ENCODE assay signal across 21 cellular contexts in the genomic region with DNA sequence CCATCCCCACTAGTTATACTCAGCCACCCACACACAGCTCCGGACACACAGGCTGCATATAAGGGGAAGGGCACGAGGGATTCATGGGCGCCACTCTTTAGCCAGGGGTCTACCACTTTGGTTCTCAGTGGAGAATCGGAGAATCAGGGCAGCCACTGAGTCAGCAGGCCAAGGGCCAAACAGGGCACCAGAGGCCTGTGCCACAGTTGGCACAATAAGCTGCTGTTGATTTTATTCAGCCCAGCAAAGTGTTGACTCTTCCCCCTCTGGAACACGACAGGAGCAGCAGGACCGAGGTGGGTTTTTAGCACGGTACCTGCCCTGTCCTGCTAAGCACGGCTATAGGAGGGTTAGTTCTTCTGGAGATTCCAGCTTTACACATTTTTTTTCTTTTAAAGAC. TPM values are rescaled to one million over a fixed set of nuclear protein-coding genes. Genes with fewer than 3 reads are reported as not detected.
DNase-seq lines count a peak whose midpoint lies in the region; ATAC-seq, FAIRE-seq and TF ChIP-seq lines count a peak whose summit lies in the region.
"Had no signal": no experiment of that assay in that cellular context is flagged by ENCODE, and none has a peak within 500 bp of the region (broad histone marks: within the 10 kb centered on the region; RNA-seq: fewer than 3 reads in every experiment).

No MANE protein-coding gene starts in this region.

- intact Hi-C loops in activated CD8-positive, alpha-beta T cell treated with anti-CD3 and anti-CD28 coated beads for 36 hours (cut with micrococcal nuclease), result loop anchor here (5.0 to 10.0 kb wide), 2 partner anchors 232 to 340 kb away; no protein-coding TSS in a partner anchor
- intact Hi-C loops in CD8-positive, alpha-beta T cell (cut with DNase I, micrococcal nuclease), result loop anchor here in 1 of 2 experiments (5.0 kb wide), 2 partner anchors 235 to 355 kb away; a partner anchor contains a TSS
- intact Hi-C loops in prostate gland (cut with DNase I), result loop anchor here (10.0 kb wide), 2 partner anchors 352 to 452 kb away; a partner anchor contains a TSS

- no peaks in the 10 kb centered on the region for H3K9me3 ChIP-seq in CD8-positive, alpha-beta T cell (ENCODE audit: low read length)
- H3K9me3 ChIP-seq in astrocyte (ENCODE audit: insufficient read depth, low read depth, low read length), result no peaks in the 10 kb centered on the region
- no peaks in the 10 kb centered on the region for H3K9me3 ChIP-seq in prostate gland

- no peak overlapping the region for H2AFZ ChIP-seq in astrocyte (ENCODE audit: low read depth, low read length)
- H2AFZ ChIP-seq: PC-9 had no signal

- H3K9me3 Mint-ChIP-seq in activated CD8-positive, alpha-beta T cell treated with anti-CD3 and anti-CD28 coated beads for 36 hours, result no peaks in the 10 kb centered on the region
- no peaks in the 10 kb centered on the region for H3K9me3 Mint-ChIP-seq in activated CD8-positive, alpha-beta T cell treated with anti-CD3 and anti-CD28 coated beads, Interleukin-2, amount 10 ng/mL, durations not matched to agents 7 days and 5 days (ENCODE audit: insufficient read depth)
- H3K9me3 Mint-ChIP-seq in CD8-positive, alpha-beta T cell, result no peaks in the 10 kb centered on the region
- no peaks in the 10 kb centered on the region for H3K9me3 Mint-ChIP-seq in astrocyte (ENCODE audit: unreplicated experiment)
- H3K9me3 Mint-ChIP-seq: CD14-positive monocyte, H9 had no signal

- peaks cover 77% of the 10 kb centered on the region for H3K4me1 Mint-ChIP-seq in activated CD8-positive, alpha-beta T cell treated with anti-CD3 and anti-CD28 coated beads for 36 hours (ENCODE audit: low read depth)
- peaks cover 68% of the 10 kb centered on the region for H3K4me1 Mint-ChIP-seq in activated CD8-positive, alpha-beta T cell treated with anti-CD3 and anti-CD28 coated beads, Interleukin-2, amount 10 ng/mL, durations not matched to agents 7 days and 5 days (ENCODE audit: low read depth)
- H3K4me1 Mint-ChIP-seq in CD8-positive, alpha-beta T cell (ENCODE audit: low read depth), result peaks cover 52% of the 10 kb centered on the region
- peaks cover 22% of the 10 kb centered on the region for H3K4me1 Mint-ChIP-seq in astrocyte (ENCODE audit: low read depth, unreplicated experiment)
- H3K4me1 Mint-ChIP-seq: H9 had no signal

- DNase-seq in activated CD8-positive, alpha-beta T cell treated with anti-CD3 and anti-CD28 coated beads for 36 hours, result no peak
- no peak for DNase-seq in activated CD8-positive, alpha-beta T cell treated with anti-CD3 and anti-CD28 coated beads, Interleukin-2, amount 10 ng/mL, durations not matched to agents 7 days and 5 days
- DNase-seq in CD8-positive, alpha-beta T cell, result no peak
- DNase-seq in astrocyte (ENCODE audit: low read depth) (no peak), prostate gland (ENCODE audit: low spot score) (no peak), mesenteric fat pad (ENCODE audit: low spot score) (no peak)
- DNase-seq: H9, MM.1S, NCI-H1105 treated with DMSO at 0.1 percent for 48 hours, NCI-H187 treated with DMSO at 0.1 percent for 48 hours, NCI-H2171, NCI-H774, PC-9 had no signal

- no peak overlapping the region for H3K27ac ChIP-seq in CD8-positive, alpha-beta T cell (ENCODE audit: low read depth, low read length)
- H3K27ac ChIP-seq in astrocyte (ENCODE audit: low read depth, low read length) (no peak overlapping the region), prostate gland (peak overlapping the region; percentile 77 to 82)
- H3K27ac ChIP-seq: PC-9 had no signal

- H3K79me2 ChIP-seq in astrocyte (ENCODE audit: insufficient read depth, low read length), result no peaks in the 10 kb centered on the region

- H3K4me1 ChIP-seq in CD8-positive, alpha-beta T cell (ENCODE audit: insufficient read depth, low read length), result peaks cover 23% of the 10 kb centered on the region
- H3K4me1 ChIP-seq in astrocyte (ENCODE audit: insufficient read depth, low read length), result no peaks in the 10 kb centered on the region
- H3K4me1 ChIP-seq in prostate gland (replicated peaks), result peaks cover 8% of the 10 kb centered on the region

- peak overlapping the region; percentile 66 for H3K27ac Mint-ChIP-seq in activated CD8-positive, alpha-beta T cell treated with anti-CD3 and anti-CD28 coated beads for 36 hours
- H3K27ac Mint-ChIP-seq in activated CD8-positive, alpha-beta T cell treated with anti-CD3 and anti-CD28 coated beads, Interleukin-2, amount 10 ng/mL, durations not matched to agents 7 days and 5 days, result no peak overlapping the region
- H3K27ac Mint-ChIP-seq in CD8-positive, alpha-beta T cell, result peak overlapping the region; percentile 79
- peak overlapping the region; percentile 34 for H3K27ac Mint-ChIP-seq in astrocyte (ENCODE audit: unreplicated experiment)

- no peak for TF ChIP-seq POLR2A in prostate gland (IDR thresholded peaks at IDR 0.05)

- no peak overlapping the region for H3K4me2 ChIP-seq in astrocyte (ENCODE audit: low read length)
- H3K4me2 ChIP-seq: PC-9 had no signal

- no peaks in the 10 kb centered on the region for H3K27me3 Mint-ChIP-seq in activated CD8-positive, alpha-beta T cell treated with anti-CD3 and anti-CD28 coated beads for 36 hours
- no peaks in the 10 kb centered on the region for H3K27me3 Mint-ChIP-seq in activated CD8-positive, alpha-beta T cell treated with anti-CD3 and anti-CD28 coated beads, Interleukin-2, amount 10 ng/mL, durations not matched to agents 7 days and 5 days (ENCODE audit: low read depth)
- no peaks in the 10 kb centered on the region for H3K27me3 Mint-ChIP-seq in CD8-positive, alpha-beta T cell (ENCODE audit: low read depth)
- no peaks in the 10 kb centered on the region for H3K27me3 Mint-ChIP-seq in astrocyte (ENCODE audit: low read depth, unreplicated experiment)

- WGBS in prostate gland, result 86% methylated on average over 8 of the region's 8 CpGs

- no peak overlapping the region for H3K4me3 ChIP-seq in CD8-positive, alpha-beta T cell (ENCODE audit: low read depth, low read length)
- no peak overlapping the region for H3K4me3 ChIP-seq in astrocyte (ENCODE audit: insufficient read depth, low read depth, low read length)
- H3K4me3 ChIP-seq in prostate gland, result no peak overlapping the region
- H3K4me3 ChIP-seq: GM12878, PC-9 had no signal

- no peak for TF ChIP-seq CTCF in activated CD8-positive, alpha-beta T cell treated with anti-CD3 and anti-CD28 coated beads for 36 hours (IDR thresholded peaks at IDR 0.05)
- TF ChIP-seq CTCF in CD8-positive, alpha-beta T cell (IDR thresholded peaks at IDR 0.05), result no peak
- no peak for TF ChIP-seq CTCF in astrocyte (IDR thresholded peaks at IDR 0.05; ENCODE audit: insufficient read depth, low read depth, low read length)
- no peak for TF ChIP-seq CTCF in prostate gland (IDR thresholded peaks at IDR 0.05)

- no peaks in the 10 kb centered on the region for H4K20me1 ChIP-seq in astrocyte (ENCODE audit: insufficient read depth, low read length)

- ATAC-seq in activated CD8-positive, alpha-beta T cell treated with anti-CD3 and anti-CD28 coated beads for 36 hours, result no peak
- no peak for ATAC-seq in activated CD8-positive, alpha-beta T cell treated with anti-CD3 and anti-CD28 coated beads, Interleukin-2, amount 10 ng/mL, durations not matched to agents 7 days and 5 days
- ATAC-seq in CD8-positive, alpha-beta T cell, result no peak
- ATAC-seq in GM18873 (IDR thresholded peaks at IDR 0.05; ENCODE audit: low FRiP score, unreplicated experiment), result no peak
- no peak for ATAC-seq in GM21367 (IDR thresholded peaks at IDR 0.05; ENCODE audit: unreplicated experiment)
- ATAC-seq: GM12878, HepG2 had no signal

- H3K36me3 ChIP-seq in CD8-positive, alpha-beta T cell (ENCODE audit: insufficient read depth, low read length), result peaks cover 20% of the 10 kb centered on the region
- no peaks in the 10 kb centered on the region for H3K36me3 ChIP-seq in astrocyte (ENCODE audit: insufficient read depth, low read length)
- H3K36me3 ChIP-seq in prostate gland, result no peaks in the 10 kb centered on the region

- H3K27me3 ChIP-seq in CD8-positive, alpha-beta T cell (ENCODE audit: insufficient read depth, low read length), result no peaks in the 10 kb centered on the region
- H3K27me3 ChIP-seq in astrocyte (ENCODE audit: insufficient read depth, low read length) (no peaks in the 10 kb centered on the region), prostate gland (replicated peaks; ENCODE audit: insufficient read depth) (no peaks in the 10 kb centered on the region)

- no peak for FAIRE-seq in astrocyte (lab: Jason Lieb, UNC)
- FAIRE-seq: A204.1, GM12878, GM18507, HepG2 had no signal

- CTCF ChIA-PET in activated CD8-positive, alpha-beta T cell treated with anti-CD3 and anti-CD28 coated beads for 36 hours (lab: Charles Lee), result interaction anchor here (0.9 to 6.2 kb wide), 6 partner anchors 10 to 536 kb away, joined by 3 to 45 read pairs (median 4); no protein-coding TSS in a partner anchor
- CTCF ChIA-PET in activated CD8-positive, alpha-beta T cell treated with anti-CD3 and anti-CD28 coated beads, Interleukin-2, amount 10 ng/mL, durations not matched to agents 7 days and 5 days (lab: Charles Lee), result interaction anchor here (1.0 to 5.9 kb wide), 8 partner anchors 10 to 538 kb away, joined by 3 to 146 read pairs (median 3); no protein-coding TSS in a partner anchor
- CTCF ChIA-PET in CD8-positive, alpha-beta T cell (lab: Charles Lee), result interaction anchor here (1.0 to 9.9 kb wide), 8 partner anchors 10 to 538 kb away, joined by 3 to 152 read pairs (median 4); no protein-coding TSS in a partner anchor

- POLR2A ChIA-PET in activated CD8-positive, alpha-beta T cell treated with anti-CD3 and anti-CD28 coated beads for 36 hours (lab: Charles Lee), result interaction anchor here (0.8 to 1.2 kb wide), 3 partner anchors 10 to 471 kb away, joined by 3 to 4 read pairs (median 3); no protein-coding TSS in a partner anchor
- POLR2A ChIA-PET in activated CD8-positive, alpha-beta T cell treated with anti-CD3 and anti-CD28 coated beads, Interleukin-2, amount 10 ng/mL, durations not matched to agents 7 days and 5 days (lab: Charles Lee), result interaction anchor here (1.4 kb wide), 1 partner anchor 167 kb away, joined by 3 read pairs; no protein-coding TSS in a partner anchor
- POLR2A ChIA-PET in CD8-positive, alpha-beta T cell (lab: Charles Lee), result interaction anchor here (0.6 kb wide), 1 partner anchor 620 kb away, joined by 3 read pairs; no protein-coding TSS in a partner anchor

- H3K36me3 Mint-ChIP-seq in activated CD8-positive, alpha-beta T cell treated with anti-CD3 and anti-CD28 coated beads for 36 hours (ENCODE audit: low read depth), result peaks cover 79% of the 10 kb centered on the region
- peaks cover 83% of the 10 kb centered on the region for H3K36me3 Mint-ChIP-seq in activated CD8-positive, alpha-beta T cell treated with anti-CD3 and anti-CD28 coated beads, Interleukin-2, amount 10 ng/mL, durations not matched to agents 7 days and 5 days (ENCODE audit: low read depth)
- peaks cover 74% of the 10 kb centered on the region for H3K36me3 Mint-ChIP-seq in CD8-positive, alpha-beta T cell
- H3K36me3 Mint-ChIP-seq in astrocyte (ENCODE audit: low read depth, unreplicated experiment), result peaks cover 10% of the 10 kb centered on the region
- H3K36me3 Mint-ChIP-seq: CD14-positive monocyte had no signal

- H3K9ac ChIP-seq in astrocyte (ENCODE audit: low read length), result no peak overlapping the region

- H3K4me3 Mint-ChIP-seq in activated CD8-positive, alpha-beta T cell treated with anti-CD3 and anti-CD28 coated beads for 36 hours, result no peak overlapping the region
- no peak overlapping the region for H3K4me3 Mint-ChIP-seq in activated CD8-positive, alpha-beta T cell treated with anti-CD3 and anti-CD28 coated beads, Interleukin-2, amount 10 ng/mL, durations not matched to agents 7 days and 5 days
- no peak overlapping the region for H3K4me3 Mint-ChIP-seq in CD8-positive, alpha-beta T cell
- no peak overlapping the region for H3K4me3 Mint-ChIP-seq in astrocyte (ENCODE audit: unreplicated experiment)
- H3K4me3 Mint-ChIP-seq: CD14-positive monocyte, H9 had no signal

RNA-seq across cellular contexts. Expression of a gene that starts 48.3 kb away (rescaled TPM):
- not detected for total RNA-seq in activated CD8-positive, alpha-beta T cell treated with anti-CD3 and anti-CD28 coated beads for 36 hours
- not detected for total RNA-seq in activated CD8-positive, alpha-beta T cell treated with anti-CD3 and anti-CD28 coated beads, Interleukin-2, amount 10 ng/mL, durations not matched to agents 7 days and 5 days
- total RNA-seq in CD8-positive, alpha-beta T cell, result not detected
- total RNA-seq in astrocyte (not detected in 2 replicates), prostate gland (not detected), mesenteric fat pad (not detected)
- total RNA-seq: GM12878, H9, HepG2, NCI-H460, PC-9 had no signal

Comparison
In these comparisons a context has a peak if more than half of its experiments do, and no peak if none do; other contexts are left out.
1. H3K27ac ChIP-seq: peak in prostate gland (2 of 2); none in CD8-positive, alpha-beta T cell (single experiment) and astrocyte (single experiment).